ENCODE assay signal across 8 cellular contexts in the genomic region with DNA sequence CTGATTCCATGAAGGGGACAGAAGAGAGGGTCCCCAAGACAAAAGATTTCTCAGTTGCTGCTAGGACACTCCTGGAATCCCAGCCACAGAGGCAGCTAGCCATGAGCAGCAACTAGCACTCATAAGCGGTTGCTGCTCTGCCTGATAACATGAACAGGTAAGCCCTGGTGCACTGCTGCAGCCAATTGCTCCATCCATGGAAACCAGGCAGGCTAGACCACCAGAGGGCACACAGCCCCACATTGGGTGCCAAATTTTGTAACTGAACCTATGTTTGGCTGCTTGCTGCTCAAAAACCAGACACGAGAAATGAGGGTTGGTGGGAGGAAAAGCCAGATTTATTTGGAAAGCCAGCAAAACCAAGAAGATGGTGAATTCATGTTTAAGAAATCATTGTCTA. TPM values are rescaled to one million over a fixed set of nuclear protein-coding genes. Genes with fewer than 3 reads are reported as not detected.
A peak's percentile ranks its signal among the peaks of the same experiment; 100 is the strongest.
DNase-seq lines count a peak whose midpoint lies in the region; ATAC-seq and TF ChIP-seq lines count a peak whose summit lies in the region.

No MANE protein-coding gene starts in this region.

- no peak for TF ChIP-seq POLR2A in adrenal gland (IDR thresholded peaks at IDR 0.05)

- no peak overlapping the region for H3K4me3 ChIP-seq in adrenal gland

- intact Hi-C loops in adrenal gland (cut with DNase I), result no loop called here

- peaks cover 29% of the 10 kb centered on the region for H3K27me3 Mint-ChIP-seq in chondrocyte (ENCODE audit: low read depth)

- H3K27ac ChIP-seq in adrenal gland, result no peak overlapping the region

- peaks cover 5% of the 10 kb centered on the region for H3K36me3 Mint-ChIP-seq in chondrocyte (ENCODE audit: low read depth)

- WGBS in adrenal gland, 4 donors, result 42 to 61% (median 59%) methylated on average over 2 of the region's 2 CpGs

- H3K36me3 ChIP-seq in adrenal gland (replicated peaks in 1 of 2), result no peaks in the 10 kb centered on the region

- no peak overlapping the region for H3K4me3 Mint-ChIP-seq in chondrocyte (ENCODE audit: unreplicated experiment)

- H3K9me3 Mint-ChIP-seq in chondrocyte (ENCODE audit: low read depth), result peaks cover 18% of the 10 kb centered on the region

- no peak overlapping the region for H3K27ac Mint-ChIP-seq in chondrocyte (ENCODE audit: unreplicated experiment)

- H3K4me1 ChIP-seq in adrenal gland (replicated peaks in 1 of 2), result no peaks in the 10 kb centered on the region

- no peak for ATAC-seq in GM21367 (IDR thresholded peaks at IDR 0.05; ENCODE audit: unreplicated experiment)
- no peak for ATAC-seq in HG02610 (IDR thresholded peaks at IDR 0.05; ENCODE audit: unreplicated experiment)

- peak; percentile 37 for DNase-seq in activated CD8-positive, alpha-beta memory T cell treated with anti-CD3 and anti-CD28 coated beads, Interleukin-2, amount 50 U/mL, for 4 hours
- DNase-seq in activated CD8-positive, alpha-beta memory T cell treated with anti-CD3 and anti-CD28 coated beads, Interleukin-2, amount 50 U/mL, for 48 hours, result no peak
- DNase-seq in OCI-M1 (lab: John Stamatoyannopoulos, UW) (peak; percentile 17), chondrocyte (ENCODE audit: low spot score) (no peak), adrenal gland (no peak)
- DNase-seq in stimulated activated CD8-positive, alpha-beta memory T cell treated with anti-CD3 and anti-CD28 coated beads, Interleukin-4, amount 100 ng/mL, for 48 hours, result peak; percentile 43

- H3K9me3 ChIP-seq in adrenal gland (replicated peaks in 1 of 3), result no peaks in the 10 kb centered on the region

- no peaks in the 10 kb centered on the region for H3K27me3 ChIP-seq in adrenal gland

- TF ChIP-seq CTCF in chondrocyte (IDR thresholded peaks at IDR 0.05), result peak; percentile 50
- peak in 2 of 6 experiments; percentile 7 to 24 for TF ChIP-seq CTCF in adrenal gland (IDR thresholded peaks at IDR 0.05)

- H3K4me1 Mint-ChIP-seq in chondrocyte (ENCODE audit: low read depth), result no peaks in the 10 kb centered on the region

RNA-seq across cellular contexts. Expression of a gene that starts 21.9 kb away (rescaled TPM):
- 19.9 to 24.2 TPM (median 21.3 TPM) in 3 replicates for total RNA-seq in chondrocyte
- 10 to 100 TPM; 15.8 to 23.7 (median 20.1) TPM for total RNA-seq in adrenal gland
- 10 to 100 TPM in 1 of 3 donors, 1 to 10 TPM in 2; 2.4 to 11.1 (median 4.7) TPM for polyA plus RNA-seq in adrenal gland

RNA-seq across cellular contexts. Expression of a gene that starts 40.9 kb away (rescaled TPM):
- not detected in 3 replicates for total RNA-seq in chondrocyte
- total RNA-seq in adrenal gland, result 1 to 10 TPM in 7 of 8 donors, under 1 TPM in 1; 0.60 to 3.5 (median 1.7) TPM
- polyA plus RNA-seq in adrenal gland, result 1 to 10 TPM in 2 of 3 donors, under 1 TPM in 1; 0.97 to 1.3 (median 1.1) TPM

Comparison
In these comparisons a context has a peak if more than half of its experiments do, and no peak if none do; other contexts are left out.
1. DNase-seq: peak in activated CD8-positive, alpha-beta memory T cell treated with anti-CD3 and anti-CD28 coated beads, Interleukin-2, amount 50 U/mL, for 4 hours (single experiment), OCI-M1 (single experiment) and stimulated activated CD8-positive, alpha-beta memory T cell treated with anti-CD3 and anti-CD28 coated beads, Interleukin-4, amount 100 ng/mL, for 48 hours (single experiment); none in activated CD8-positive, alpha-beta memory T cell treated with anti-CD3 and anti-CD28 coated beads, Interleukin-2, amount 50 U/mL, for 48 hours (single experiment), chondrocyte (single experiment) and adrenal gland (0 of 7).